ENCODE assay signal across 6 cellular contexts in the genomic region with DNA sequence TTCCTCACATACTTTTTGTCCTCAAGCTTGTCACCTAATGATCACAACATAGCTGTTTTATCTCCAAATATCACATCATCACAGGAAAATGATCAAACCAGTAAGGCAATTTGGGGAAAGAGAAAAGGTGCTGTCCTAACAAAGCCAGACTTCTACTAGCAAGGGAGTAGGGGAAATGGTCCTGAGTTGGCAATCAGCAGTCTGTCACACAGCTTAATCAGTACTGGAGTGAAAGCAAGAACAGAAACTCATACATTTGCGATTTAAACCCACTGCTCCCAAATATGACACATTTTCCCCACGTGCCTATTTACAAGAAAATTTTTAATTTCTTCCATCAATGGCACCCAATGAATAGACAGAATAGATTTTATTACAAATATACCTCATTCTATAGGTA.
"Had no signal": no experiment of that assay in that cellular context is flagged by ENCODE, and none has a peak within 500 bp of the region (broad histone marks: within the 10 kb centered on the region; RNA-seq: fewer than 3 reads in every experiment).

No MANE protein-coding gene starts in this region.

- H3K27ac Mint-ChIP-seq: IgD-negative memory B cell had no signal

- H3K4me1 Mint-ChIP-seq: IgD-negative memory B cell had no signal

- FAIRE-seq: HepG2, HTR-8/SVneo, K562 had no signal

- H3K4me3 ChIP-seq: K562 had no signal

- H3K36me3 Mint-ChIP-seq: IgD-negative memory B cell had no signal

- H3K27me3 Mint-ChIP-seq: IgD-negative memory B cell had no signal

- ATAC-seq: HepG2, K562 had no signal

- H3K4me3 Mint-ChIP-seq: IgD-negative memory B cell had no signal

- H3K27ac ChIP-seq: HL-60 had no signal

- DNase-seq: IMR-90 had no signal
